ENCODE assay signal across 1 cellular context in the genomic region with DNA sequence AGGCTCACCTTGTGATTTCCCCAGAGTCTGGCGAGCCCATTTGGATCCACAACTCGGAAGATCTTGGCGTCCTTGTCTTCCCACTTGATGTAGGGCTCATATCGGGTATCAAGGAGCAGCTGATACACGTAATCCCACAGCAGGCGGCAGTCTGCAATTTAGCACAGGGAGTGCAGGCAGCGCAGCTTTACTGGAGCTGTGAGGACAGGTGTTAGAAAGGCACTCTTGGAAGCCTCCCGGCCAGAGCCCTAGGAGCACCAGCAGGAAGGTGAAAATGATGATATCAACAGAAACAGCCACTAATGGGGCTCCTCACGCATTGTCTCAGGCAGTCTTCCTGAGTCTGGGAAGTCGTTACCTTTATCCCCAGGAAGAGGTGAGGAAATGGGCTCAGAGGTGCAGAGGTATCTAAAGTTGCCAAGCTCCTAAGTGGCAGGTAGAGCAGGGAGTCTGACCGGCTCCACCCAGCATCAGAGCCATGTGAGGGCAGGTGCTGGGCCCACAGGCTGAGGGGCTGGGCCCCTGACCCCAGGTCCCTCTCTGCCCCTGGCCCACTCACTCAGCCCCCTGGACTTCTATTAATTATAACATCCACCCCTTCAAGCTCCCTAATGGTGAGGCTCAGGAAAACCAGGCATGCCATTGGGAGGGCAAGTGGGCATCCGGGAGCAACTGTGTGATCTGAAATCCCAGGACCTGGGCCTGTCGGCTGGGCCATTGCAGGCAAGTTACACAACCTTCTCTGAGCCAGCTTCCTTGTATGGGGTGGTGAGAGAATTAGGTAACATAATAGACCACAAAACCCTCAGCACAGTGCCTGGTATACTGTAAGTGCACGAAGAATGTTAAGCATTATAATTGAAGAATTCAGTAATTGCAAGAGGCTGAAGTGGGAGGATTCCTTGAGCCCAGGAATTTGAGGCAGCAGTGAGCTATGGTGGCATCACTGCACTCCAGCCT.
TF ChIP-seq lines count a peak whose summit lies in the region.

No MANE protein-coding gene starts in this region.

TF ChIP-seq in H1, 55 proteins besides CTCF, POLR2A, EP300 and RAD21:
- TF ChIP-seq CREB1 (IDR thresholded peaks at IDR 0.05) = no peak
- TF ChIP-seq SIX5 (IDR thresholded peaks at IDR 0.05; ENCODE audit: low read depth, low read length) = no peak
- no peak for TF ChIP-seq BCL11A (IDR thresholded peaks at IDR 0.05; ENCODE audit: low read depth in 2 of 2, low read length in 2 of 2)
- TF ChIP-seq, protein P1, sequence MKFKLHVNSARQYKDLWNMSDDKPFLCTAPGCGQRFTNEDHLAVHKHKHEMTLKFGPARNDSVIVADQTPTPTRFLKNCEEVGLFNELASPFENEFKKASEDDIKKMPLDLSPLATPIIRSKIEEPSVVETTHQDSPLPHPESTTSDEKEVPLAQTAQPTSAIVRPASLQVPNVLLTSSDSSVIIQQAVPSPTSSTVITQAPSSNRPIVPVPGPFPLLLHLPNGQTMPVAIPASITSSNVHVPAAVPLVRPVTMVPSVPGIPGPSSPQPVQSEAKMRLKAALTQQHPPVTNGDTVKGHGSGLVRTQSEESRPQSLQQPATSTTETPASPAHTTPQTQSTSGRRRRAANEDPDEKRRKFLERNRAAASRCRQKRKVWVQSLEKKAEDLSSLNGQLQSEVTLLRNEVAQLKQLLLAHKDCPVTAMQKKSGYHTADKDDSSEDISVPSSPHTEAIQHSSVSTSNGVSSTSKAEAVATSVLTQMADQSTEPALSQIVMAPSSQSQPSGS (IDR thresholded peaks at IDR 0.05; ENCODE audit: low read length) = no peak
- no peak for TF ChIP-seq ZNF274 (IDR thresholded peaks at IDR 0.05; ENCODE audit: borderline replicate concordance, extremely low read depth, low read length)
- TF ChIP-seq JUN (IDR thresholded peaks at IDR 0.05; ENCODE audit: low read depth, low read length) = no peak
- TF ChIP-seq SIRT6 (IDR thresholded peaks at IDR 0.05; ENCODE audit: low read length) = no peak
- no peak for TF ChIP-seq SP2 (IDR thresholded peaks at IDR 0.05; ENCODE audit: low read length)
- TF ChIP-seq, protein P2, sequence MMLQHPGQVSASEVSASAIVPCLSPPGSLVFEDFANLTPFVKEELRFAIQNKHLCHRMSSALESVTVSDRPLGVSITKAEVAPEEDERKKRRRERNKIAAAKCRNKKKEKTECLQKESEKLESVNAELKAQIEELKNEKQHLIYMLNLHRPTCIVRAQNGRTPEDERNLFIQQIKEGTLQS (IDR thresholded peaks at IDR 0.05; ENCODE audit: insufficient read depth, low read depth, low read length) = no peak
- no peak for TF ChIP-seq CHD2 (IDR thresholded peaks at IDR 0.05; ENCODE audit: low read length)
- TF ChIP-seq NRF1 (IDR thresholded peaks at IDR 0.05; ENCODE audit: low read depth, low read length) = no peak
- TF ChIP-seq, protein P3, sequence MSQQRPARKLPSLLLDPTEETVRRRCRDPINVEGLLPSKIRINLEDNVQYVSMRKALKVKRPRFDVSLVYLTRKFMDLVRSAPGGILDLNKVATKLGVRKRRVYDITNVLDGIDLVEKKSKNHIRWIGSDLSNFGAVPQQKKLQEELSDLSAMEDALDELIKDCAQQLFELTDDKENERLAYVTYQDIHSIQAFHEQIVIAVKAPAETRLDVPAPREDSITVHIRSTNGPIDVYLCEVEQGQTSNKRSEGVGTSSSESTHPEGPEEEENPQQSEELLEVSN (IDR thresholded peaks at IDR 0.05) = no peak
- no peak for TF ChIP-seq POU5F1 (IDR thresholded peaks at IDR 0.05; ENCODE audit: low read depth, low read length)
- no peak for TF ChIP-seq CBX8 (IDR thresholded peaks at IDR 0.05; ENCODE audit: borderline replicate concordance, low read depth, low read length)
- no peak for TF ChIP-seq FOSL1 (IDR thresholded peaks at IDR 0.05; ENCODE audit: insufficient read depth, low read depth, low read length)
